8 cellular contexts compared by ENCODE assay signal in genomic region chr6:53065266-53066058, GRCh38. TPM values are rescaled to one million over a fixed set of nuclear protein-coding genes. Genes with fewer than 3 reads are reported as not detected.
DNase-seq lines count a peak whose midpoint lies in the region; ATAC-seq, FAIRE-seq and TF ChIP-seq lines count a peak whose summit lies in the region.

Gene FBXO9, plus strand, starts transcription at chr6:53065404. Its CDS starts 386 bp downstream, at chr6:53065790.

- no peak for TF ChIP-seq RAD21 in A549 (conservative IDR thresholded peaks at IDR 0.05 in 1 of 2, IDR thresholded peaks at IDR 0.05 in 1 of 2)

- TF ChIP-seq CTCF in A549 (IDR thresholded peaks at IDR 0.05) (no peak), mesothelial cell of epicardium (IDR thresholded peaks at IDR 0.05; ENCODE audit: unreplicated experiment) (peak; percentile 15)

- no peaks in the 10 kb centered on the region for H3K9me3 Mint-ChIP-seq in activated CD4-positive, alpha-beta memory T cell treated with anti-CD3 and anti-CD28 coated beads, Interleukin-2, amount 10 ng/mL, durations not matched to agents 7 days and 5 days
- no peaks in the 10 kb centered on the region for H3K9me3 Mint-ChIP-seq in effector memory CD8-positive, alpha-beta T cell
- no peaks in the 10 kb centered on the region for H3K9me3 Mint-ChIP-seq in mesothelial cell of epicardium

- no peaks in the 10 kb centered on the region for H3K27me3 Mint-ChIP-seq in activated CD4-positive, alpha-beta memory T cell treated with anti-CD3 and anti-CD28 coated beads, Interleukin-2, amount 10 ng/mL, durations not matched to agents 7 days and 5 days
- no peaks in the 10 kb centered on the region for H3K27me3 Mint-ChIP-seq in effector memory CD8-positive, alpha-beta T cell
- H3K27me3 Mint-ChIP-seq in mesothelial cell of epicardium (ENCODE audit: low read depth): no peaks in the 10 kb centered on the region

- TF ChIP-seq EP300 in A549 (IDR thresholded peaks at IDR 0.05): no peak

- ATAC-seq in A549 (peak; percentile 75 to 80), GM18508 (IDR thresholded peaks at IDR 0.05; ENCODE audit: insufficient read depth, unreplicated experiment) (peak; percentile 21), HG02970 (IDR thresholded peaks at IDR 0.05; ENCODE audit: low FRiP score, unreplicated experiment) (peak; percentile 50)
- peak; percentile 58 for ATAC-seq in effector memory CD8-positive, alpha-beta T cell (replicated peaks)

- peaks cover 7% of the 10 kb centered on the region for H3K36me3 Mint-ChIP-seq in activated CD4-positive, alpha-beta memory T cell treated with anti-CD3 and anti-CD28 coated beads, Interleukin-2, amount 10 ng/mL, durations not matched to agents 7 days and 5 days (ENCODE audit: low read depth)
- peaks cover 11% of the 10 kb centered on the region for H3K36me3 Mint-ChIP-seq in effector memory CD8-positive, alpha-beta T cell (ENCODE audit: insufficient read depth)
- peaks cover 3% of the 10 kb centered on the region for H3K36me3 Mint-ChIP-seq in mesothelial cell of epicardium

- peaks cover 24% of the 10 kb centered on the region; the same call in 2 of the 3 replicates for H3K4me1 ChIP-seq in A549

- H3K4me1 Mint-ChIP-seq in activated CD4-positive, alpha-beta memory T cell treated with anti-CD3 and anti-CD28 coated beads, Interleukin-2, amount 10 ng/mL, durations not matched to agents 7 days and 5 days: peaks cover 55% of the 10 kb centered on the region
- peaks cover 29 to 38% of the 10 kb centered on the region in 2 donors for H3K4me1 Mint-ChIP-seq in effector memory CD8-positive, alpha-beta T cell (ENCODE audit: low read depth in 2 of 2)
- H3K4me1 Mint-ChIP-seq in mesothelial cell of epicardium: peaks cover 33% of the 10 kb centered on the region

- peak within 1 kb of the TSS; percentile 93 for H3K4me3 ChIP-seq in A549

- H3K4me3 Mint-ChIP-seq in activated CD4-positive, alpha-beta memory T cell treated with anti-CD3 and anti-CD28 coated beads, Interleukin-2, amount 10 ng/mL, durations not matched to agents 7 days and 5 days: peak within 1 kb of the TSS; percentile 99
- H3K4me3 Mint-ChIP-seq in effector memory CD8-positive, alpha-beta T cell: peak within 1 kb of the TSS; percentile 89 to 96
- H3K4me3 Mint-ChIP-seq in mesothelial cell of epicardium: peak within 1 kb of the TSS; percentile 96

- CTCF ChIA-PET in A549 (lab: Yijun Ruan, JAX): interaction anchor here (0.7 to 4.1 kb wide), 6 partner anchors 70 to 489 kb away, joined by 3 to 16 read pairs (median 4); partner anchors contain the start of gene GSTA4
- CTCF ChIA-PET in activated CD4-positive, alpha-beta memory T cell treated with anti-CD3 and anti-CD28 coated beads, Interleukin-2, amount 10 ng/mL, durations not matched to agents 7 days and 5 days (lab: Charles Lee): interaction anchor here (0.9 to 3.1 kb wide), 7 partner anchors 17 to 419 kb away, joined by 3 to 12 read pairs (median 4); partner anchors contain the start of gene GSTA4

- peak within 1 kb of the TSS; percentile 95 to 97 for H3K27ac ChIP-seq in A549

- H3K4me2 ChIP-seq in A549: peak within 1 kb of the TSS; percentile 96

- POLR2A ChIA-PET in A549 (lab: Yijun Ruan, JAX): interaction anchor here (0.8 to 1.2 kb wide), 2 partner anchors 70 to 71 kb away, joined by 3 to 4 read pairs; partner anchors contain the start of gene GSTA4
- POLR2A ChIA-PET in activated CD4-positive, alpha-beta memory T cell treated with anti-CD3 and anti-CD28 coated beads, Interleukin-2, amount 10 ng/mL, durations not matched to agents 7 days and 5 days (lab: Charles Lee): interaction anchor here (0.5 to 2.1 kb wide), 16 partner anchors 9 to 779 kb away, joined by 3 to 19 read pairs (median 3); partner anchors contain the start of genes ELOVL5, GSTA4 and LRRC1

- no peak for FAIRE-seq in A549 (lab: Jason Lieb, UNC)

- WGBS in A549 (ENCODE audit: missing lambda C conversion rate): no CpG with 5 or more reads among the region's 77 CpGs

- peak within 1 kb of the TSS; percentile 96 for H3K27ac Mint-ChIP-seq in activated CD4-positive, alpha-beta memory T cell treated with anti-CD3 and anti-CD28 coated beads, Interleukin-2, amount 10 ng/mL, durations not matched to agents 7 days and 5 days
- H3K27ac Mint-ChIP-seq in effector memory CD8-positive, alpha-beta T cell: peak within 1 kb of the TSS; percentile 67 to 94
- peak within 1 kb of the TSS; percentile 98 for H3K27ac Mint-ChIP-seq in mesothelial cell of epicardium

- TF ChIP-seq POLR2A in A549 (IDR thresholded peaks at IDR 0.05; ENCODE audit: low read length): peak; percentile 82

- H3K9me3 ChIP-seq in A549: no peaks in the 10 kb centered on the region

- DNase-seq in A549 (ENCODE audit: low read depth in 1 of 2, low spot score in 1 of 2): peak; percentile 47 to 58
- peak; percentile 40 for DNase-seq in NCI-H2227 treated with DMSO at 0.1 percent for 48 hours (lab: John Stamatoyannopoulos, UW)
- DNase-seq in activated CD4-positive, alpha-beta memory T cell treated with anti-CD3 and anti-CD28 coated beads, Interleukin-2, amount 10 ng/mL, durations not matched to agents 7 days and 5 days: peak; percentile 76
- DNase-seq in effector memory CD8-positive, alpha-beta T cell: peak in 2 of 3 experiments; percentile 67 to 70
- DNase-seq in mesothelial cell of epicardium (ENCODE audit: low spot score in 2 of 2, unreplicated experiment in 2 of 2): peak; percentile 69 to 87
- DNase-seq in stimulated activated CD8-positive, alpha-beta memory T cell treated with anti-CD3 and anti-CD28 coated beads, Interleukin-15, amount 100 ng/mL, for 48 hours (ENCODE audit: low read depth in 2 of 2): peak; percentile 67 to 68

TF ChIP-seq in A549, 52 proteins besides CTCF, POLR2A, EP300 and RAD21 (continues in another document):
- TF ChIP-seq PHF8 (IDR thresholded peaks at IDR 0.05; ENCODE audit: borderline replicate concordance, low read depth) (peak; percentile 48; the same call in 1 of the 2 replicates), SMC3 (IDR thresholded peaks at IDR 0.05) (no peak), MAX (IDR thresholded peaks at IDR 0.05) (peak; percentile 56; the same call in 1 of the 2 replicates), JUN (IDR thresholded peaks at IDR 0.05) (peak in 1 of 2 experiments; percentile 24; a peak in 1 of 5 replicates), NFE2L2 (conservative IDR thresholded peaks at IDR 0.05; ENCODE audit: low read length) (no peak), ATOH8 (CRISPR knock-in tag; IDR thresholded peaks at IDR 0.05; ENCODE audit: low read depth) (no peak), HOXB5 (CRISPR knock-in tag; IDR thresholded peaks at IDR 0.05) (no peak), POLR2AphosphoS2 (conservative IDR thresholded peaks at IDR 0.05; ENCODE audit: low read length) (no peak), CBX2 (IDR thresholded peaks at IDR 0.05; ENCODE audit: borderline replicate concordance, low read depth) (no peak), CHD4 (IDR thresholded peaks at IDR 0.05; ENCODE audit: borderline replicate concordance) (no peak), NPAS2 (CRISPR knock-in tag; IDR thresholded peaks at IDR 0.05; ENCODE audit: borderline replicate concordance) (no peak), TFCP2L1 (CRISPR knock-in tag; IDR thresholded peaks at IDR 0.05) (no peak), KDM5A (IDR thresholded peaks at IDR 0.05) (peak; percentile 65), NR3C1 (IDR thresholded peaks at IDR 0.05) (no peak), PBX3 (IDR thresholded peaks at IDR 0.05) (no peak), HOXB13 (CRISPR knock-in tag; IDR thresholded peaks at IDR 0.05; ENCODE audit: low read depth) (no peak), FOXS1 (CRISPR knock-in tag; IDR thresholded peaks at IDR 0.05) (no peak), FOSL2 (IDR thresholded peaks at IDR 0.05) (no peak), FOSL2 (CRISPR knock-in tag; IDR thresholded peaks at IDR 0.05) (no peak)
- TF ChIP-seq, protein P1, sequence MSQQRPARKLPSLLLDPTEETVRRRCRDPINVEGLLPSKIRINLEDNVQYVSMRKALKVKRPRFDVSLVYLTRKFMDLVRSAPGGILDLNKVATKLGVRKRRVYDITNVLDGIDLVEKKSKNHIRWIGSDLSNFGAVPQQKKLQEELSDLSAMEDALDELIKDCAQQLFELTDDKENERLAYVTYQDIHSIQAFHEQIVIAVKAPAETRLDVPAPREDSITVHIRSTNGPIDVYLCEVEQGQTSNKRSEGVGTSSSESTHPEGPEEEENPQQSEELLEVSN (IDR thresholded peaks at IDR 0.05; ENCODE audit: borderline replicate concordance, low read depth): no peak
- TF ChIP-seq, protein P2, sequence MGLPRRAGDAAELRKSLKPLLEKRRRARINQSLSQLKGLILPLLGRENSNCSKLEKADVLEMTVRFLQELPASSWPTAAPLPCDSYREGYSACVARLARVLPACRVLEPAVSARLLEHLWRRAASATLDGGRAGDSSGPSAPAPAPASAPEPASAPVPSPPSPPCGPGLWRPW (IDR thresholded peaks at IDR 0.05): no peak

RNA-seq across cellular contexts. Expression of gene FBXO9, which starts in this region (rescaled TPM):
- polyA plus RNA-seq in A549 (2011; rRNA removed): 67.6 and 72.1 TPM in 2 replicates
- 35.5 and 39.3 TPM in 2 replicates for polyA plus RNA-seq in A549 (2012; cell fraction: cytosol; rRNA removed)
- polyA plus RNA-seq in A549 (2012; cell fraction: nucleus; rRNA removed): 52.1 and 80.7 TPM in 2 replicates
- 30.2 to 34.0 TPM (median 32.1 TPM) in 3 replicates for polyA plus RNA-seq in A549 (2017; fragmentation: RNase III; extraction: RNeasy Plus Mini Kit Qiagen cat#74134 plus additional on column Dnase treatment)
- 39.6 and 46.9 TPM in 2 replicates for polyA minus RNA-seq in A549 (2011; rRNA and poly(A)+ RNA removed)
- total RNA-seq in activated CD4-positive, alpha-beta memory T cell treated with anti-CD3 and anti-CD28 coated beads, Interleukin-2, amount 10 ng/mL, durations not matched to agents 7 days and 5 days: 10 to 100 TPM; 72.2 to 74.1 TPM
- total RNA-seq in mesothelial cell of epicardium: 66.0 to 74.8 TPM (median 69.0 TPM) in 3 replicates

Comparison
In these comparisons a context has a peak if more than half of its experiments do, and no peak if none do; other contexts are left out.
1. Peak in every context shown above with its lines: DNase-seq, ATAC-seq, H3K4me3 ChIP-seq and H3K27ac ChIP-seq.
2. ATAC-seq: peak in every context shown above with its lines; median percentile 78 in A549; 58 in effector memory CD8-positive, alpha-beta T cell; 50 in HG02970; 21 in GM18508.